Comparison of ENCODE assay signal across 17 cellular contexts in the genomic region with DNA sequence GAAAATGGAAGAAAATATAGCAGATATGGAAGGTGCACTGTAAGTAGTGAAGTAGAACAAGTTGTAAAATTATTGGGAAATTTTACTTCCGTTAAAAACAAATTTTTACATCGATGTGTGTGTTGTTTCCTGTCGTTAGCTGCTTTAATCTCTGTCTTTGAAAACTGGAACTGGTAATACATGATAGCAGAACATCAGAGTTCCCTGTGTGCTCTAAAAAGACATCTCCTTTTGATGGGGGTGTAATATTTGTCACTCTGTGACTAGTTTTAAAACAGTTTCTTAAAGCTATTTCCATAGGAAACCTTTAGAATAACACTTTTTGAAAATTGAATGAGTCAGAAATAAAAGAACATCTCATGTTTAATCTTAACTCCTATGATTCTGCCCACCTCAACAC. TPM values are rescaled to one million over a fixed set of nuclear protein-coding genes. Genes with fewer than 3 reads are reported as not detected.
DNase-seq lines count a peak whose midpoint lies in the region; ATAC-seq and TF ChIP-seq lines count a peak whose summit lies in the region.
"Had no signal": no experiment of that assay in that cellular context is flagged by ENCODE, and none has a peak within 500 bp of the region (broad histone marks: within the 10 kb centered on the region; RNA-seq: fewer than 3 reads in every experiment).

No MANE protein-coding gene starts in this region.

- 67 to 89% (median 79%) methylated on average over 3 of the region's 3 CpGs for whole genome bisulfite sequencing in spleen, 5 donors
- WGBS in smooth muscle cell (ENCODE audit: low lambda C conversion rate): 87% methylated on average over 3 of the region's 3 CpGs
- 95 to 100% methylated on average over 3 of the region's 3 CpGs for WGBS in endodermal cell (ENCODE audit: insufficient coverage in 1 of 2, insufficient read length in 1 of 2), 2 experiments

- POLR2A ChIA-PET in CD8-positive, alpha-beta memory T cell (lab: Charles Lee): interaction anchor here (0.6 kb wide), 1 partner anchor 9 kb away, joined by 6 read pairs; no protein-coding TSS in a partner anchor

- H3F3A ChIP-seq in smooth muscle cell (ENCODE audit: low read depth): no peaks in the 10 kb centered on the region

- ATAC-seq in activated naive CD4-positive, alpha-beta T cell treated with anti-CD3 and anti-CD28 coated beads, Interleukin-2, amount 50 U/mL, for 72 hours: peak in 1 of 2 donors; percentile 55

- H2AFZ ChIP-seq in smooth muscle cell (ENCODE audit: low read depth): no peak overlapping the region

- intact Hi-C loops in spleen (cut with DNase I; ENCODE audit: low total_unique reads): no loop called here

- H3K9me3 Mint-ChIP-seq in activated naive CD4-positive, alpha-beta T cell treated with anti-CD3 and anti-CD28 coated beads, Interleukin-2, amount 10 ng/mL, durations not matched to agents 7 days and 5 days: no peaks in the 10 kb centered on the region
- no peaks in the 10 kb centered on the region for H3K9me3 Mint-ChIP-seq in CD8-positive, alpha-beta memory T cell
- H3K9me3 Mint-ChIP-seq in activated naive CD4-positive, alpha-beta T cell treated with anti-CD3 and anti-CD28 coated beads, Interleukin-2, amount 50 U/mL, for 72 hours: peaks cover 0 to 5% of the 10 kb centered on the region in 2 donors
- no peaks in the 10 kb centered on the region for H3K9me3 Mint-ChIP-seq in endodermal cell
- H3K9me3 Mint-ChIP-seq: H9 had no signal

- no peaks in the 10 kb centered on the region for H4K20me1 ChIP-seq in smooth muscle cell (ENCODE audit: low read depth)
- H4K20me1 ChIP-seq: BLaER1 had no signal

- peak overlapping the region; percentile 12 for H3K27ac Mint-ChIP-seq in activated naive CD4-positive, alpha-beta T cell treated with anti-CD3 and anti-CD28 coated beads, Interleukin-2, amount 10 ng/mL, durations not matched to agents 7 days and 5 days
- peak overlapping the region in 6 of 8 donors; percentile 48 to 83 (median 73) for H3K27ac Mint-ChIP-seq in CD8-positive, alpha-beta memory T cell
- H3K27ac Mint-ChIP-seq in activated naive CD4-positive, alpha-beta T cell treated with anti-CD3 and anti-CD28 coated beads, Interleukin-2, amount 50 U/mL, for 72 hours: peak overlapping the region; percentile 25 to 29
- H3K27ac Mint-ChIP-seq in endodermal cell: no peak overlapping the region
- H3K27ac Mint-ChIP-seq: H9 had no signal

- no peak overlapping the region for H3K4me3 ChIP-seq in CD8-positive, alpha-beta memory T cell (ENCODE audit: low read length)
- H3K4me3 ChIP-seq in spleen: no peak overlapping the region
- H3K4me3 ChIP-seq in smooth muscle cell: no peak overlapping the region
- H3K4me3 ChIP-seq in endodermal cell (ENCODE audit: low read length): no peak overlapping the region
- H3K4me3 ChIP-seq: BLaER1 had no signal

- peaks cover 21% of the 10 kb centered on the region for H3K4me1 Mint-ChIP-seq in activated naive CD4-positive, alpha-beta T cell treated with anti-CD3 and anti-CD28 coated beads, Interleukin-2, amount 10 ng/mL, durations not matched to agents 7 days and 5 days
- H3K4me1 Mint-ChIP-seq in CD8-positive, alpha-beta memory T cell: peaks cover 34 to 54% (median 49%) of the 10 kb centered on the region in 3 donors
- no peaks in the 10 kb centered on the region for H3K4me1 Mint-ChIP-seq in endodermal cell
- H3K4me1 Mint-ChIP-seq: H9 had no signal

- peaks cover 20% of the 10 kb centered on the region for H3K36me3 ChIP-seq in CD8-positive, alpha-beta memory T cell (ENCODE audit: insufficient read depth, low read length)
- H3K36me3 ChIP-seq in spleen: peaks cover 0 to 100% (median 60%) of the 10 kb centered on the region in 6 donors
- H3K36me3 ChIP-seq in smooth muscle cell (ENCODE audit: low read depth): peaks cover 9% of the 10 kb centered on the region
- peaks cover 65% of the 10 kb centered on the region for H3K36me3 ChIP-seq in endodermal cell (ENCODE audit: control insufficient read depth, insufficient read depth, low read length)

- H3K27me3 ChIP-seq in CD8-positive, alpha-beta memory T cell (ENCODE audit: insufficient read depth, low read length, poor library complexity, severe bottlenecking): no peaks in the 10 kb centered on the region
- H3K27me3 ChIP-seq in spleen (replicated peaks in 1 of 7): no peaks in the 10 kb centered on the region
- no peaks in the 10 kb centered on the region for H3K27me3 ChIP-seq in smooth muscle cell (ENCODE audit: low read depth)
- H3K27me3 ChIP-seq in endodermal cell (ENCODE audit: control insufficient read depth, insufficient read depth, low read length, poor library complexity, severe bottlenecking): no peaks in the 10 kb centered on the region
- H3K27me3 ChIP-seq: BLaER1 had no signal

- H3K4me2 ChIP-seq in smooth muscle cell: no peak overlapping the region
- H3K4me2 ChIP-seq: BLaER1 had no signal

- TF ChIP-seq POLR2A in spleen (IDR thresholded peaks at IDR 0.05): no peak

- H3K9me3 ChIP-seq in CD8-positive, alpha-beta memory T cell (ENCODE audit: low read length): no peaks in the 10 kb centered on the region
- H3K9me3 ChIP-seq in spleen: no peaks in the 10 kb centered on the region
- no peaks in the 10 kb centered on the region for H3K9me3 ChIP-seq in smooth muscle cell (replicated peaks; ENCODE audit: low read depth)
- H3K9me3 ChIP-seq in endodermal cell (ENCODE audit: control insufficient read depth, low read length): no peaks in the 10 kb centered on the region
- H3K9me3 ChIP-seq: BLaER1, Caco-2 had no signal

- CTCF ChIA-PET in activated naive CD4-positive, alpha-beta T cell treated with anti-CD3 and anti-CD28 coated beads, Interleukin-2, amount 10 ng/mL, durations not matched to agents 7 days and 5 days (lab: Charles Lee): interaction anchor here (2.0 kb wide), 1 partner anchor 11 kb away, joined by 8 read pairs; no protein-coding TSS in a partner anchor
- CTCF ChIA-PET in CD8-positive, alpha-beta memory T cell (lab: Charles Lee): no interaction called here

- TF ChIP-seq CTCF in spleen (IDR thresholded peaks at IDR 0.05 in 8 of 11, conservative IDR thresholded peaks at IDR 0.05 in 3 of 11): no peak
- TF ChIP-seq CTCF in smooth muscle cell (IDR thresholded peaks at IDR 0.05; ENCODE audit: borderline replicate concordance, insufficient read depth, poor library complexity, severe bottlenecking): no peak
- no peak for TF ChIP-seq CTCF in endodermal cell (conservative IDR thresholded peaks at IDR 0.05)

- H3K9ac ChIP-seq in smooth muscle cell (ENCODE audit: low read depth) (no peak overlapping the region), endodermal cell (ENCODE audit: extremely low read depth, low read length, poor library complexity, severe bottlenecking) (no peak overlapping the region)
- H3K9ac ChIP-seq: BLaER1 had no signal

- H3K79me2 ChIP-seq in smooth muscle cell (ENCODE audit: low read depth): no peaks in the 10 kb centered on the region

- H3K36me3 Mint-ChIP-seq in activated naive CD4-positive, alpha-beta T cell treated with anti-CD3 and anti-CD28 coated beads, Interleukin-2, amount 10 ng/mL, durations not matched to agents 7 days and 5 days: peaks cover 50% of the 10 kb centered on the region
- peaks cover 5 to 75% (median 18%) of the 10 kb centered on the region in 3 donors for H3K36me3 Mint-ChIP-seq in CD8-positive, alpha-beta memory T cell
- H3K36me3 Mint-ChIP-seq in activated naive CD4-positive, alpha-beta T cell treated with anti-CD3 and anti-CD28 coated beads, Interleukin-2, amount 50 U/mL, for 72 hours: peaks cover 0 to 14% of the 10 kb centered on the region in 2 donors
- peaks cover 54% of the 10 kb centered on the region for H3K36me3 Mint-ChIP-seq in endodermal cell (ENCODE audit: low read depth)

- no peaks in the 10 kb centered on the region for H3K27me3 Mint-ChIP-seq in activated naive CD4-positive, alpha-beta T cell treated with anti-CD3 and anti-CD28 coated beads, Interleukin-2, amount 10 ng/mL, durations not matched to agents 7 days and 5 days
- H3K27me3 Mint-ChIP-seq in CD8-positive, alpha-beta memory T cell: no peaks in the 10 kb centered on the region
- no peaks in the 10 kb centered on the region for H3K27me3 Mint-ChIP-seq in endodermal cell (ENCODE audit: insufficient read depth)

- no peaks in the 10 kb centered on the region for H3K4me1 ChIP-seq in CD8-positive, alpha-beta memory T cell (ENCODE audit: insufficient read depth, low read length)
- H3K4me1 ChIP-seq in spleen (peaks cover 0 to 17% (median 0%) of the 10 kb centered on the region in 6 donors), smooth muscle cell (ENCODE audit: low read depth) (no peaks in the 10 kb centered on the region), endodermal cell (ENCODE audit: control insufficient read depth, insufficient read depth, low read length) (no peaks in the 10 kb centered on the region)
- H3K4me1 ChIP-seq: BLaER1, Caco-2 had no signal

- no peak overlapping the region for H3K4me3 Mint-ChIP-seq in activated naive CD4-positive, alpha-beta T cell treated with anti-CD3 and anti-CD28 coated beads, Interleukin-2, amount 10 ng/mL, durations not matched to agents 7 days and 5 days
- H3K4me3 Mint-ChIP-seq in CD8-positive, alpha-beta memory T cell: peak overlapping the region in 1 of 7 donors; percentile 34
- H3K4me3 Mint-ChIP-seq in endodermal cell: no peak overlapping the region
- H3K4me3 Mint-ChIP-seq: H9 had no signal

- no peak overlapping the region for H3K27ac ChIP-seq in CD8-positive, alpha-beta memory T cell (ENCODE audit: low read depth, low read length)
- H3K27ac ChIP-seq in spleen (peak overlapping the region in 5 of 8 donors; percentile 8 to 63 (median 31)), smooth muscle cell (ENCODE audit: low read depth) (no peak overlapping the region), endodermal cell (ENCODE audit: low read depth, low read length) (no peak overlapping the region)
- H3K27ac ChIP-seq: BLaER1 had no signal

- DNase-seq in activated naive CD4-positive, alpha-beta T cell treated with anti-CD3 and anti-CD28 coated beads, Interleukin-2, amount 10 ng/mL, durations not matched to agents 7 days and 5 days: no peak
- DNase-seq in activated naive CD4-positive, alpha-beta T cell treated with Interleukin-2 at 50 U/mL for 16 hours: no peak
- no peak for DNase-seq in CD8-positive, alpha-beta memory T cell
- DNase-seq in activated naive CD4-positive, alpha-beta T cell treated with anti-CD3 and anti-CD28 coated beads, Interleukin-2, amount 50 U/mL, for 72 hours (ENCODE audit: low spot score in 2 of 2): no peak
- DNase-seq in spleen (no peak), smooth muscle cell (lab: John Stamatoyannopoulos, UW; ENCODE audit: unreplicated experiment) (no peak), endodermal cell (no peak)
- DNase-seq: Caco-2, DMS53, H9, IMR-90, MV-4-11, NCI-H1436, NCI-H2029 treated with DMSO at 0.1 percent for 48 hours, NCI-H510A, SIG-M5 had no signal

RNA-seq across cellular contexts. Expression of a gene that starts 43.5 kb away (rescaled TPM):
- total RNA-seq in CD8-positive, alpha-beta memory T cell: 100 to 1,000 TPM in 1 of 2 experiments, 10 to 100 TPM in 1; 99.8 to 100 TPM
- polyA plus RNA-seq in CD8-positive, alpha-beta memory T cell: 172 TPM
- total RNA-seq in activated naive CD4-positive, alpha-beta T cell treated with anti-CD3 and anti-CD28 coated beads, Interleukin-2, amount 50 U/mL, for 72 hours: 100 to 1,000 TPM in 1 of 2 donors, 10 to 100 TPM in 1; 82.8 to 122 TPM
- total RNA-seq in spleen (100 to 1,000 TPM in 3 of 7 donors, 10 to 100 TPM in 4; 63.3 to 118 (median 74.0) TPM), smooth muscle cell (145 and 177 TPM in 2 replicates), endodermal cell (100 to 1,000 TPM; 113 to 117 TPM)
- polyA plus RNA-seq in spleen (100 to 1,000 TPM in 2 of 3 donors, 10 to 100 TPM in 1; 98.3 to 144 (median 118) TPM), smooth muscle cell (89.8 and 93.3 TPM in 2 replicates)
- 150 TPM for polyA plus RNA-seq in endodermal cell (2013, experiment 1 of 2)
- 134 TPM for polyA plus RNA-seq in endodermal cell (2013, experiment 2 of 2)

Comparison
In these comparisons a context has a peak if more than half of its experiments do, and no peak if none do; other contexts are left out.
1. H3K27ac ChIP-seq: peak in spleen (5 of 8); none in CD8-positive, alpha-beta memory T cell (single experiment), smooth muscle cell (single experiment) and endodermal cell (single experiment).